10 cellular contexts compared by ENCODE assay signal in the genomic region with DNA sequence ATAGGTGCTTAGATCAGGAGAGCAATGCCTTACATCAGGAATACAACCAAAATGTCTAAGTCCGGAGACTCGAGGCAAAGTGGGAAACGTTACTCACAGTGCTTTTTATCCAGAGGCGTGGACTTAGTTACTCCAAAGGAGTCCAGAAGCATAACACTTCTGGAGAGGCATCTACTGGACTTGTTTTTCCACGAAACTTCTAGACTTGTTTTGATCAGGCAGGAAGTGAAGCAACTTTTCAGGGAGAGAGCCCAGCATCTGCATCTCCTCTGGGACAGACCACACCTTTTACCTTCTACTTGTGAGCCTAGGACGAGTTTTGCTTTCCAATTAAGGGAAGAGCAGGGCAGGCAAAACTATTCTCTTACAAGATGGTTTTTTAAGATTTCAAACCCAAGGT. TPM values are rescaled to one million over a fixed set of nuclear protein-coding genes. Genes with fewer than 3 reads are reported as not detected.
DNase-seq lines count a peak whose midpoint lies in the region; ATAC-seq, FAIRE-seq and TF ChIP-seq lines count a peak whose summit lies in the region.
"Had no signal": no experiment of that assay in that cellular context is flagged by ENCODE, and none has a peak within 500 bp of the region (broad histone marks: within the 10 kb centered on the region; RNA-seq: fewer than 3 reads in every experiment).

No MANE protein-coding gene starts in this region.

- dilution Hi-C loops in endothelial cell of umbilical vein (cut with MboI; ENCODE audit: extremely low pct_ligation_motif_present, low sequenced_read_pairs), result no loop called here

- H3K4me2 ChIP-seq in GM23248 (ENCODE audit: unreplicated experiment), result peak overlapping the region; percentile 86
- H3K4me2 ChIP-seq in endothelial cell of umbilical vein (ENCODE audit: insufficient read depth, low read length), result peak overlapping the region; percentile 81
- peak overlapping the region; percentile 78 for H3K4me2 ChIP-seq in osteoblast (ENCODE audit: insufficient read depth, low read length)

- in situ Hi-C loops in GM23248 (cut with MboI) (no loop called here), Panc1 (cut with HindIII; ENCODE audit: low pct_unique_long_range_greater_than_20kb, low sequenced_read_pairs) (no loop called here)

- H3K36me3 ChIP-seq in GM23248 (ENCODE audit: low read depth) (no peaks in the 10 kb centered on the region), Panc1 (ENCODE audit: control insufficient read depth, insufficient read depth, low read length) (no peaks in the 10 kb centered on the region), endothelial cell of umbilical vein (ENCODE audit: control insufficient read depth in 2 of 2, extremely low read depth in 1 of 2, insufficient read depth in 2 of 2, low read length in 2 of 2) (no peaks in the 10 kb centered on the region), osteoblast (ENCODE audit: insufficient read depth, low read length) (no peaks in the 10 kb centered on the region)

- H3K9me1 ChIP-seq in endothelial cell of umbilical vein (replicated peaks; ENCODE audit: control insufficient read depth, extremely low read depth, insufficient read depth, low read length), result no peaks in the 10 kb centered on the region

- no peak overlapping the region for H3K9ac ChIP-seq in GM23248
- peak overlapping the region; percentile 61 for H3K9ac ChIP-seq in endothelial cell of umbilical vein (replicated peaks; ENCODE audit: extremely low read depth, insufficient read depth, low read length)

- no peaks in the 10 kb centered on the region for H3K9me2 ChIP-seq in GM23248 (ENCODE audit: insufficient read depth)
- H3K9me2 ChIP-seq: SK-N-SH had no signal

- CTCF ChIA-PET in Panc1 (lab: Charles Lee), result no interaction called here
- CTCF ChIA-PET in endothelial cell of umbilical vein (lab: Charles Lee), result interaction anchor here (1.5 to 6.7 kb wide), 3 partner anchors 13 to 119 kb away, joined by 5 to 38 read pairs (median 10); no protein-coding TSS in a partner anchor

- ATAC-seq in Panc1, result no peak
- ATAC-seq in HG02798 (IDR thresholded peaks at IDR 0.05; ENCODE audit: poor library complexity, unreplicated experiment), result no peak
- ATAC-seq in HG03039 (IDR thresholded peaks at IDR 0.05; ENCODE audit: unreplicated experiment), result no peak

- no peaks in the 10 kb centered on the region for H3K9me3 ChIP-seq in GM23248 (ENCODE audit: low read depth)
- no peaks in the 10 kb centered on the region for H3K9me3 ChIP-seq in Panc1 (ENCODE audit: control insufficient read depth, insufficient read depth, low read depth, low read length)
- H3K9me3 ChIP-seq in endothelial cell of umbilical vein (replicated peaks; ENCODE audit: control insufficient read depth, insufficient read depth, low read length), result no peaks in the 10 kb centered on the region
- H3K9me3 ChIP-seq in osteoblast (ENCODE audit: low read depth, low read length), result no peaks in the 10 kb centered on the region
- H3K9me3 ChIP-seq: SK-N-SH had no signal

- H3K79me2 ChIP-seq in GM23248 (ENCODE audit: insufficient read depth) (peaks cover 23% of the 10 kb centered on the region), endothelial cell of umbilical vein (ENCODE audit: control insufficient read depth, insufficient read depth, low read length) (peaks cover 65% of the 10 kb centered on the region), osteoblast (ENCODE audit: insufficient read depth, low read length) (peaks cover 23% of the 10 kb centered on the region)

- H2AFZ ChIP-seq in GM23248 (no peak overlapping the region), endothelial cell of umbilical vein (ENCODE audit: low read depth, low read length) (no peak overlapping the region), osteoblast (ENCODE audit: low read length) (no peak overlapping the region)

- peak overlapping the region; percentile 81; the same call in 1 of the 2 replicates for H3K4me3 ChIP-seq in GM23248
- H3K4me3 ChIP-seq in Panc1 (ENCODE audit: low read depth in 2 of 2, low read length in 2 of 2), result no peak overlapping the region; a peak in 1 of 4 replicates
- H3K4me3 ChIP-seq in endothelial cell of umbilical vein (replicated peaks in 1 of 3; ENCODE audit: insufficient read depth in 1 of 3, low read depth in 1 of 3, low read length in 3 of 3), result no peak overlapping the region
- no peak overlapping the region for H3K4me3 ChIP-seq in osteoblast (ENCODE audit: insufficient read depth, low read length)

- no peak for FAIRE-seq in endothelial cell of umbilical vein (lab: Jason Lieb, UNC)

- TF ChIP-seq CTCF in Panc1 (IDR thresholded peaks at IDR 0.05) (no peak), endothelial cell of umbilical vein (IDR thresholded peaks at IDR 0.05; ENCODE audit: extremely low read depth in 1 of 2, insufficient read depth in 1 of 2, low read depth in 1 of 2, low read length in 2 of 2) (no peak), osteoblast (IDR thresholded peaks at IDR 0.05; ENCODE audit: extremely low read depth, low read depth, low read length) (no peak)

- H3K27ac ChIP-seq in GM23248, result no peak overlapping the region
- peak overlapping the region; percentile 83 for H3K27ac ChIP-seq in Panc1 (ENCODE audit: low read length)
- H3K27ac ChIP-seq in endothelial cell of umbilical vein (ENCODE audit: insufficient read depth, low read depth, low read length), result peak overlapping the region; percentile 81
- H3K27ac ChIP-seq in osteoblast (ENCODE audit: low read depth, low read length), result no peak overlapping the region

- WGBS in GM23248 (ENCODE audit: low coverage in 1 of 2, low lambda C conversion rate in 2 of 2, missing lambda C conversion rate in 2 of 2), 2 experiments, result 66 to 67% methylated on average over 6 of the region's 6 CpGs

- peaks cover 28% of the 10 kb centered on the region for H3F3A ChIP-seq in GM23248 (ENCODE audit: insufficient read depth)

- intact Hi-C loops in Panc1 (cut with micrococcal nuclease; ENCODE audit: unreplicated experiment) (loop anchor here (10.0 kb wide), 3 partner anchors 52 to 118 kb away; no protein-coding TSS in a partner anchor), endothelial cell of umbilical vein (cut with micrococcal nuclease) (loop anchor here (1.0 kb wide), 1 partner anchor 52 kb away; no protein-coding TSS in a partner anchor)

- TF ChIP-seq POLR2A in endothelial cell of umbilical vein (IDR thresholded peaks at IDR 0.05; ENCODE audit: low read depth, low read length), result no peak

- H3K27me3 ChIP-seq in GM23248 (replicated peaks; ENCODE audit: insufficient read depth), result no peaks in the 10 kb centered on the region
- no peaks in the 10 kb centered on the region for H3K27me3 ChIP-seq in Panc1 (ENCODE audit: control insufficient read depth, insufficient read depth, low read length)
- no peaks in the 10 kb centered on the region for H3K27me3 ChIP-seq in endothelial cell of umbilical vein (ENCODE audit: control insufficient read depth in 2 of 2, insufficient read depth in 2 of 2, low read length in 2 of 2)
- no peaks in the 10 kb centered on the region for H3K27me3 ChIP-seq in osteoblast (ENCODE audit: insufficient read depth, low read length)

- no TSS peak for BruUV-seq in Panc1 (replicated peaks; lab: Mats Ljungman, UMichigan)
- BruUV-seq in endothelial cell of umbilical vein (replicated peaks; lab: Mats Ljungman, UMichigan), result no TSS peak

- POLR2A ChIA-PET in Panc1 (lab: Charles Lee) (interaction anchor here (0.7 kb wide), 1 partner anchor 15 kb away, joined by 3 read pairs; no protein-coding TSS in a partner anchor), endothelial cell of umbilical vein (lab: Charles Lee) (interaction anchor here (1.4 kb wide), 1 partner anchor 7 kb away, joined by 3 read pairs; no protein-coding TSS in a partner anchor)

- H3K4me1 ChIP-seq in GM23248 (ENCODE audit: insufficient read depth) (peaks cover 16% of the 10 kb centered on the region; the same call in 1 of the 2 replicates), Panc1 (ENCODE audit: control insufficient read depth, insufficient read depth, low read length) (peaks cover 31% of the 10 kb centered on the region), endothelial cell of umbilical vein (ENCODE audit: control insufficient read depth, extremely low read depth, insufficient read depth, low read length) (peaks cover 52% of the 10 kb centered on the region), osteoblast (ENCODE audit: insufficient read depth, low read length) (peaks cover 41% of the 10 kb centered on the region)

- H4K20me1 ChIP-seq in GM23248 (ENCODE audit: insufficient read depth), result no peaks in the 10 kb centered on the region
- H4K20me1 ChIP-seq in endothelial cell of umbilical vein (replicated peaks; ENCODE audit: control insufficient read depth, extremely low read depth, insufficient read depth, low read length), result no peaks in the 10 kb centered on the region
- no peaks in the 10 kb centered on the region for H4K20me1 ChIP-seq in osteoblast (ENCODE audit: insufficient read depth, low read length)

- DNase-seq in GM23248 (no peak), Panc1 (ENCODE audit: low read depth, low spot score) (no peak), endothelial cell of umbilical vein (ENCODE audit: low read depth, low spot score) (peak; percentile 47), osteoblast (ENCODE audit: insufficient read length, low spot score, missing footprints) (no peak), GDM1 (lab: John Stamatoyannopoulos, UW) (no peak)
- DNase-seq: DMS153, KBM-7, SK-N-SH had no signal

TF ChIP-seq in endothelial cell of umbilical vein, 7 proteins besides CTCF, POLR2A, EP300 and RAD21 (continues in another document):
- TF ChIP-seq JUN (IDR thresholded peaks at IDR 0.05; ENCODE audit: borderline replicate concordance, insufficient read depth, insufficient read length, low read depth), result no peak
- TF ChIP-seq POLR2AphosphoS5 (IDR thresholded peaks at IDR 0.05; ENCODE audit: insufficient read depth, low read depth, low read length), result no peak
- no peak for TF ChIP-seq MYC (IDR thresholded peaks at IDR 0.05; ENCODE audit: low read depth, low read length)
- TF ChIP-seq EZH2 (IDR thresholded peaks at IDR 0.05; ENCODE audit: borderline replicate concordance, low read depth, low read length, severe bottlenecking), result no peak

RNA-seq across cellular contexts. Expression of a gene that starts 1.2 kb away (rescaled TPM):
- 8.6 and 22.0 TPM in 2 replicates for total RNA-seq in GM23248 (2014; rRNA removed; shearing (Covaris generic))
- polyA plus RNA-seq in GM23248 (2016; fragmentation: Nextera tagmentation; extraction: Ambion mirVana) (5.5 TPM in 2 replicates), endothelial cell of umbilical vein (75.2 and 83.0 TPM in 2 replicates)
- total RNA-seq in Panc1 (2021; ENCODE audit: unreplicated experiment) (40.2 TPM), endothelial cell of umbilical vein (167 and 168 TPM in 2 replicates), osteoblast (28.6 and 30.4 TPM in 2 replicates)
- polyA plus RNA-seq in Panc1 (2012; ENCODE audit: insufficient read length), result 19.7 TPM
- 66.2 and 67.4 TPM in 2 replicates for polyA plus RNA-seq in endothelial cell of umbilical vein (2011; cell fraction: cytosol; rRNA removed)
- polyA plus RNA-seq in endothelial cell of umbilical vein (2011; cell fraction: nucleus; rRNA removed), result 166 and 182 TPM in 2 replicates
- polyA plus RNA-seq in endothelial cell of umbilical vein (2012), result 103 and 130 TPM in 2 replicates
- 125 and 131 TPM in 2 replicates for polyA minus RNA-seq in endothelial cell of umbilical vein
- polyA minus RNA-seq in endothelial cell of umbilical vein (2011; cell fraction: cytosol; rRNA and poly(A)+ RNA removed), result 22.0 TPM
- polyA minus RNA-seq in endothelial cell of umbilical vein (2011; cell fraction: nucleus; rRNA and poly(A)+ RNA removed), result 133 and 134 TPM in 2 replicates

Comparison
In these comparisons a context has a peak if more than half of its experiments do, and no peak if none do; other contexts are left out.
1. H3K27ac ChIP-seq: peak in Panc1 (single experiment) and endothelial cell of umbilical vein (single experiment); none in GM23248 (single experiment) and osteoblast (single experiment).
2. Peak in every context shown above with its lines, with median percentiles within 50 percentile points of each other: H3K4me2 ChIP-seq.